ENCODE assay signal across 10 cellular contexts in the genomic region with DNA sequence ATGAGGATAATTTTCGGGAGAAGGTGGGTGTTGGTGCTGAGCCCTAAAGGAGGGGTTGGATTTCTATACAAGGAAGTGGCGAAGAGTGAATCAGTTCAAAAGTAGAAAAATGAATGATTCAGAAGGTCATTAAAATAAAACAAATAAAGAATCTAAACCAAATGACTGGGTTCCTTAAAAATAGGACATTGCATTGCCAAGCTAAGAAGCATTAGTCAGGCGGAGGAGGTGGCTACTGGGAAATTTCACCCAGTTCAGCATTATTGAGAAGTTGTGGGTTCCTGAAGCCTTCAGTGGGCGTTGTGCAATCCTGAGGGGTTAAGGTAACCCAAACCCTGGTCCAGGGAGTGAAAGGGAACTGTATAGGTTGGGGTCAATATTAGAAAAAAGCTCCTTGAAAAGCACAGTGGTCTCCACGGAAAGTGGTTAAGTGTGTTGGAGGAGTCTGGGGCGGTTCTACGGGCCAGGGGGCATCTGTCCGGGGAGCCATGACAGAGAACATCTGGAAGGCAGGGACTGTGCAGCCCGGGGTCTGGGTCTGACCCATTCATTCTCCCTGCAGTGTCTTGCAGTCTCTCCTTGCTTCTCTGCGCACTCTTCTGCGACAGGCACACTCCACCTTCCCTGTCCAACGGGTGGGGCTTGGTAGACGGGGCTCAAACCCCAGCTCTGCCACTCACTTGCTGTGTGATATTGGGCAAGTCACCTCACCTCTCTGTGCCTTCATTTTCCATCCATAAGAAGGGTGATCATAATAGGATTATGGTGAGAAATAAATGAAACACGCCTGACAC. TPM values are rescaled to one million over a fixed set of nuclear protein-coding genes. Genes with fewer than 3 reads are reported as not detected.
DNase-seq lines count a peak whose midpoint lies in the region; ATAC-seq, FAIRE-seq and TF ChIP-seq lines count a peak whose summit lies in the region.
"Had no signal": no experiment of that assay in that cellular context is flagged by ENCODE, and none has a peak within 500 bp of the region (broad histone marks: within the 10 kb centered on the region; RNA-seq: fewer than 3 reads in every experiment).

No MANE protein-coding gene starts in this region.

- ATAC-seq in SK-N-SH treated with all-trans-retinoic acid at 6 μM for 48 hours (peak; percentile 35), GM21528 (IDR thresholded peaks at IDR 0.05; ENCODE audit: low FRiP score, unreplicated experiment) (no peak), GM19452 (IDR thresholded peaks at IDR 0.05; ENCODE audit: unreplicated experiment) (no peak)
- peak; percentile 78 for ATAC-seq in stimulated activated effector memory CD8-positive, alpha-beta T cell treated with anti-CD3 and anti-CD28 coated beads, Interleukin-12 subunit alpha, Interleukin-12 subunit beta, amount 100 ng/mL, for 72 hours

- peak; percentile 52 for DNase-seq in H54 (ENCODE audit: insufficient read length, low spot score)
- DNase-seq in fibroblast of villous mesenchyme (ENCODE audit: low read depth), result peak; percentile 94
- DNase-seq in stimulated activated effector memory CD8-positive, alpha-beta T cell treated with anti-CD3 and anti-CD28 coated beads, Interleukin-12 subunit alpha, Interleukin-12 subunit beta, amount 100 ng/mL, for 72 hours (ENCODE audit: low spot score in 2 of 2), result no peak
- no peak for DNase-seq in D721Med (ENCODE audit: insufficient read length, low spot score)
- no peak for DNase-seq in HT-29 (ENCODE audit: low spot score)
- DNase-seq: NK-92 treated with Interleukin-12 subunit alpha and Interleukin-12 subunit beta, amount 100 ng/mL, for 24 hours had no signal

- no peak overlapping the region for H3K4me3 ChIP-seq in fibroblast of villous mesenchyme (ENCODE audit: low read depth, low read length)

- FAIRE-seq in H54 (lab: Jason Lieb, UNC) (no peak), D721Med (lab: Jason Lieb, UNC) (no peak)

- H3K36me3 Mint-ChIP-seq in stimulated activated effector memory CD8-positive, alpha-beta T cell treated with anti-CD3 and anti-CD28 coated beads, Interleukin-12 subunit alpha, Interleukin-12 subunit beta, amount 100 ng/mL, for 72 hours, result no peaks in the 10 kb centered on the region
- H3K36me3 Mint-ChIP-seq: brain had no signal

- TF ChIP-seq POLR2A in H54 (IDR thresholded peaks at IDR 0.05; ENCODE audit: low read depth, low read length), result no peak

- H3K9me3 Mint-ChIP-seq in stimulated activated effector memory CD8-positive, alpha-beta T cell treated with anti-CD3 and anti-CD28 coated beads, Interleukin-12 subunit alpha, Interleukin-12 subunit beta, amount 100 ng/mL, for 72 hours, result no peaks in the 10 kb centered on the region
- H3K9me3 Mint-ChIP-seq: brain had no signal

- H3K4me1 Mint-ChIP-seq in stimulated activated effector memory CD8-positive, alpha-beta T cell treated with anti-CD3 and anti-CD28 coated beads, Interleukin-12 subunit alpha, Interleukin-12 subunit beta, amount 100 ng/mL, for 72 hours, result peaks cover 25% of the 10 kb centered on the region

- TF ChIP-seq CTCF in fibroblast of villous mesenchyme (IDR thresholded peaks at IDR 0.05; ENCODE audit: insufficient read depth, low read depth, low read length) (no peak), D721Med (IDR thresholded peaks at IDR 0.05; ENCODE audit: insufficient read depth, missing control alignments) (no peak)

- H3K27ac Mint-ChIP-seq in stimulated activated effector memory CD8-positive, alpha-beta T cell treated with anti-CD3 and anti-CD28 coated beads, Interleukin-12 subunit alpha, Interleukin-12 subunit beta, amount 100 ng/mL, for 72 hours, result peak overlapping the region; percentile 60

- no peak overlapping the region for H3K4me3 Mint-ChIP-seq in stimulated activated effector memory CD8-positive, alpha-beta T cell treated with anti-CD3 and anti-CD28 coated beads, Interleukin-12 subunit alpha, Interleukin-12 subunit beta, amount 100 ng/mL, for 72 hours
- H3K4me3 Mint-ChIP-seq: brain had no signal

TF ChIP-seq in SK-N-SH treated with all-trans-retinoic acid at 6 μM for 48 hours, 23 proteins besides CTCF, POLR2A, EP300 and RAD21:
- no peak for TF ChIP-seq ZFP3 (CRISPR knock-in tag; IDR thresholded peaks at IDR 0.05)
- no peak for TF ChIP-seq CSDC2 (CRISPR knock-in tag; IDR thresholded peaks at IDR 0.05)
- TF ChIP-seq SNAI2 (CRISPR knock-in tag; IDR thresholded peaks at IDR 0.05), result no peak
- TF ChIP-seq PPARA (CRISPR knock-in tag; IDR thresholded peaks at IDR 0.05; ENCODE audit: borderline replicate concordance), result no peak
- no peak for TF ChIP-seq ZNF565 (CRISPR knock-in tag; conservative IDR thresholded peaks at IDR 0.05; ENCODE audit: low read depth)
- no peak for TF ChIP-seq ZNF70 (CRISPR knock-in tag; IDR thresholded peaks at IDR 0.05)
- TF ChIP-seq ISL1 (CRISPR knock-in tag; IDR thresholded peaks at IDR 0.05), result no peak
- TF ChIP-seq ESRRG (CRISPR knock-in tag; IDR thresholded peaks at IDR 0.05), result no peak
- no peak for TF ChIP-seq GLIS3 (CRISPR knock-in tag; IDR thresholded peaks at IDR 0.05)
- no peak for TF ChIP-seq ZC3H10 (CRISPR knock-in tag; IDR thresholded peaks at IDR 0.05)

RNA-seq across cellular contexts. Expression of a gene that starts 27.6 kb away (rescaled TPM):
- total RNA-seq in fibroblast of villous mesenchyme, result 98.2 and 246 TPM in 2 replicates
- total RNA-seq in HT-29 (2014; rRNA removed; shearing (Covaris generic)), result 275 and 286 TPM in 2 replicates

RNA-seq across cellular contexts. Expression of a gene that starts 35.4 kb away (rescaled TPM):
- 89.5 and 139 TPM in 2 replicates for total RNA-seq in fibroblast of villous mesenchyme
- 132 and 159 TPM in 2 replicates for total RNA-seq in HT-29 (2014; rRNA removed; shearing (Covaris generic))

Comparison
In these comparisons a context has a peak if more than half of its experiments do, and no peak if none do; other contexts are left out.
1. DNase-seq: peak in H54 (single experiment) and fibroblast of villous mesenchyme (single experiment); none in stimulated activated effector memory CD8-positive, alpha-beta T cell treated with anti-CD3 and anti-CD28 coated beads, Interleukin-12 subunit alpha, Interleukin-12 subunit beta, amount 100 ng/mL, for 72 hours (0 of 2), D721Med (single experiment) and HT-29 (single experiment).
2. ATAC-seq: peak in SK-N-SH treated with all-trans-retinoic acid at 6 μM for 48 hours (single experiment) and stimulated activated effector memory CD8-positive, alpha-beta T cell treated with anti-CD3 and anti-CD28 coated beads, Interleukin-12 subunit alpha, Interleukin-12 subunit beta, amount 100 ng/mL, for 72 hours (single experiment); none in GM21528 (single experiment) and GM19452 (single experiment).